In genomic region chr12:122858171-122858570, GRCh38 we compare ENCODE assay signal across 23 cellular contexts. TPM values are rescaled to one million over a fixed set of nuclear protein-coding genes. Genes with fewer than 3 reads are reported as not detected.
DNase-seq lines count a peak whose midpoint lies in the region; ATAC-seq and TF ChIP-seq lines count a peak whose summit lies in the region.
"Had no signal": no experiment of that assay in that cellular context is flagged by ENCODE, and none has a peak within 500 bp of the region (broad histone marks: within the 10 kb centered on the region; RNA-seq: fewer than 3 reads in every experiment).

No MANE protein-coding gene starts in this region.

- H3K4me3 ChIP-seq in SK-N-SH (ENCODE audit: low read depth in 2 of 2, low read length in 1 of 2) (no peak overlapping the region), dorsolateral prefrontal cortex (no peak overlapping the region), mucosa of descending colon (no peak overlapping the region), upper lobe of right lung (no peak overlapping the region), GM23248 (no peak overlapping the region)
- H3K4me3 ChIP-seq: BLaER1, SJCRH30 had no signal

- peaks cover 0 to 27% of the 10 kb centered on the region in 2 experiments; a peak in 1 of 4 replicates for H3K4me1 ChIP-seq in SK-N-SH (ENCODE audit: control insufficient read depth in 1 of 2, insufficient read depth in 2 of 2, low read depth in 1 of 2, low read length in 1 of 2)
- H3K4me1 ChIP-seq in mucosa of descending colon (ENCODE audit: low read depth) = peaks cover 11% of the 10 kb centered on the region
- H3K4me1 ChIP-seq in upper lobe of right lung = peaks cover 12% of the 10 kb centered on the region
- H3K4me1 ChIP-seq in GM23248 (ENCODE audit: insufficient read depth) = no peaks in the 10 kb centered on the region
- H3K4me1 ChIP-seq: SJCRH30 had no signal

- H3K36me3 ChIP-seq in SK-N-SH (replicated peaks in 1 of 2; ENCODE audit: control insufficient read depth in 1 of 2, insufficient read depth in 2 of 2, low read length in 1 of 2) = peaks cover 0 to 14% of the 10 kb centered on the region in 2 experiments
- H3K36me3 ChIP-seq in mucosa of descending colon (ENCODE audit: low read depth) = no peaks in the 10 kb centered on the region
- H3K36me3 ChIP-seq in upper lobe of right lung = peaks cover 21% of the 10 kb centered on the region
- no peaks in the 10 kb centered on the region for H3K36me3 ChIP-seq in GM23248 (ENCODE audit: low read depth)
- H3K36me3 ChIP-seq: SJCRH30 had no signal

- WGBS in SK-N-SH (ENCODE audit: low lambda C conversion rate) = no CpG with 5 or more reads among the region's 14 CpGs
- WGBS in GM23248 (ENCODE audit: low coverage in 1 of 2, low lambda C conversion rate in 2 of 2, missing lambda C conversion rate in 2 of 2), 2 experiments = 84 to 87% methylated on average over 9 to 14 of the region's 14 CpGs

- POLR2A ChIA-PET in SK-N-SH (lab: Yijun Ruan, JAX) = no interaction called here

- TF ChIP-seq EP300 in SK-N-SH (IDR thresholded peaks at IDR 0.05; ENCODE audit: borderline replicate concordance in 1 of 2, low read depth in 1 of 2, low read length in 1 of 2) = no peak

- H3K9me2 ChIP-seq in SK-N-SH = no peaks in the 10 kb centered on the region
- H3K9me2 ChIP-seq in GM23248 (ENCODE audit: insufficient read depth) = no peaks in the 10 kb centered on the region

- TF ChIP-seq CTCF in SK-N-SH (IDR thresholded peaks at IDR 0.05) (no peak), dorsolateral prefrontal cortex (IDR thresholded peaks at IDR 0.05 in 54 of 56, conservative IDR thresholded peaks at IDR 0.05 in 2 of 56; ENCODE audit: low read depth in 1 of 56, partially characterized antibody in 56 of 56) (no peak), mucosa of descending colon (IDR thresholded peaks at IDR 0.05) (no peak), upper lobe of right lung (IDR thresholded peaks at IDR 0.05) (no peak)

- intact Hi-C loops in dorsolateral prefrontal cortex (cut with DNase I) (loop anchor here in 1 of 2 donors (10.0 kb wide), 1 partner anchor 63 kb away; no protein-coding TSS in a partner anchor), mucosa of descending colon (cut with DNase I, micrococcal nuclease) (no loop called here), upper lobe of right lung (cut with DNase I) (no loop called here)

- H2AFZ ChIP-seq in SK-N-SH (ENCODE audit: low read depth) = no peak overlapping the region
- no peak overlapping the region for H2AFZ ChIP-seq in GM23248

- H3F3A ChIP-seq in SK-N-SH (replicated peaks; ENCODE audit: insufficient read depth) (no peaks in the 10 kb centered on the region), GM23248 (ENCODE audit: insufficient read depth) (no peaks in the 10 kb centered on the region)

- H3K9me3 ChIP-seq in SK-N-SH (no peaks in the 10 kb centered on the region), mucosa of descending colon (no peaks in the 10 kb centered on the region), upper lobe of right lung (no peaks in the 10 kb centered on the region), GM23248 (ENCODE audit: low read depth) (no peaks in the 10 kb centered on the region)
- H3K9me3 ChIP-seq: BLaER1, Caco-2, SJCRH30 had no signal

- in situ Hi-C loops in GM23248 (cut with MboI) = loop anchor here (5.0 to 25.0 kb wide), 2 partner anchors 94 to 379 kb away; partner anchors contain the start of genes MPHOSPH9 and MTRFR

- DNase-seq in SK-N-SH = peak; percentile 24
- no peak for DNase-seq in dorsolateral prefrontal cortex
- peak in 2 of 3 donors; percentile 46 to 54 for DNase-seq in mucosa of descending colon
- peak; percentile 81 for DNase-seq in upper lobe of right lung
- no peak for DNase-seq in GM23248
- DNase-seq in C1 segment of cervical spinal cord (lab: John Stamatoyannopoulos, UW) = no peak
- no peak for DNase-seq in SW 1271 (lab: John Stamatoyannopoulos, UW)
- DNase-seq: ACHN; Caco-2; CD4-positive, alpha-beta memory T cell; DMS 273 treated with DMSO at 0.1 percent for 48 hours; DMS79 treated with DMSO at 0.1 percent for 48 hours; H9; NCI-H1105; NCI-H146; NCI-H2029; NCI-H2227 treated with DMSO at 0.1 percent for 48 hours; NCI-H510A; SJCRH30 had no signal

- ATAC-seq in SK-N-SH treated with all-trans-retinoic acid at 6 μM for 48 hours (no peak), mucosa of descending colon (no peak), upper lobe of right lung (peak; percentile 49)
- ATAC-seq: Panc1 had no signal

- H4K20me1 ChIP-seq in SK-N-SH (ENCODE audit: insufficient read depth) (no peaks in the 10 kb centered on the region), GM23248 (ENCODE audit: insufficient read depth) (no peaks in the 10 kb centered on the region)

- TF ChIP-seq RAD21 in SK-N-SH (IDR thresholded peaks at IDR 0.05; ENCODE audit: low read length) = no peak

- H3K79me2 ChIP-seq in SK-N-SH (ENCODE audit: insufficient read depth) (no peaks in the 10 kb centered on the region), GM23248 (ENCODE audit: insufficient read depth) (no peaks in the 10 kb centered on the region)

- H3K9ac ChIP-seq in SK-N-SH (no peak overlapping the region), GM23248 (no peak overlapping the region)
- H3K9ac ChIP-seq: BLaER1 had no signal

- no peaks in the 10 kb centered on the region for H3K27me3 ChIP-seq in SK-N-SH (ENCODE audit: insufficient read depth)
- H3K27me3 ChIP-seq in dorsolateral prefrontal cortex = no peaks in the 10 kb centered on the region
- H3K27me3 ChIP-seq in upper lobe of right lung = no peaks in the 10 kb centered on the region
- H3K27me3 ChIP-seq in GM23248 (replicated peaks; ENCODE audit: insufficient read depth) = no peaks in the 10 kb centered on the region
- H3K27me3 ChIP-seq: BLaER1, SJCRH30 had no signal

- H3K4me2 ChIP-seq in SK-N-SH (no peak overlapping the region), GM23248 (ENCODE audit: unreplicated experiment) (no peak overlapping the region)
- H3K4me2 ChIP-seq: BLaER1 had no signal

- CTCF ChIA-PET in SK-N-SH (lab: Yijun Ruan, JAX) = interaction anchor here (1.2 to 8.0 kb wide), 7 partner anchors 11 to 93 kb away, joined by 4 to 148 read pairs (median 17); no protein-coding TSS in a partner anchor

- H3K27ac ChIP-seq in SK-N-SH (ENCODE audit: low read depth in 2 of 2, low read length in 1 of 2) (no peak overlapping the region; a peak in 1 of 4 replicates), dorsolateral prefrontal cortex (peak overlapping the region in 46 of 59 donors; percentile 10 to 99 (median 94)), upper lobe of right lung (no peak overlapping the region), GM23248 (no peak overlapping the region)
- H3K27ac ChIP-seq: 22Rv1, BLaER1, SJCRH30 had no signal

TF ChIP-seq in SK-N-SH, 30 proteins besides CTCF, POLR2A, EP300 and RAD21 (continues in another document):
- TF ChIP-seq SMC3 (IDR thresholded peaks at IDR 0.05; ENCODE audit: low read depth, low read length) (no peak), NRF1 (IDR thresholded peaks at IDR 0.05; ENCODE audit: low read depth, low read length) (no peak), RCOR1 (IDR thresholded peaks at IDR 0.05; ENCODE audit: low read length) (no peak), PBX3 (IDR thresholded peaks at IDR 0.05) (no peak), RXRA (IDR thresholded peaks at IDR 0.05; ENCODE audit: borderline replicate concordance, low read depth) (no peak), TEAD4 (IDR thresholded peaks at IDR 0.05; ENCODE audit: borderline replicate concordance, insufficient read depth) (no peak)

TF ChIP-seq in SK-N-SH treated with all-trans-retinoic acid at 6 μM for 48 hours, 23 proteins besides CTCF, POLR2A, EP300 and RAD21 (continues in another document):
- TF ChIP-seq SNAI2 (CRISPR knock-in tag; IDR thresholded peaks at IDR 0.05) (no peak), ZC3H10 (CRISPR knock-in tag; IDR thresholded peaks at IDR 0.05) (no peak), RARB (CRISPR knock-in tag; IDR thresholded peaks at IDR 0.05) (no peak), GLIS3 (CRISPR knock-in tag; IDR thresholded peaks at IDR 0.05) (no peak), ZNF565 (CRISPR knock-in tag; conservative IDR thresholded peaks at IDR 0.05; ENCODE audit: low read depth) (no peak), POU6F1 (CRISPR knock-in tag; IDR thresholded peaks at IDR 0.05; ENCODE audit: borderline replicate concordance, low read depth) (no peak)

RNA-seq across cellular contexts. Expression of gene HIP1R, which starts 22.9 kb away (rescaled TPM):
- polyA plus RNA-seq in SK-N-SH (2012; rRNA removed) = 20.6 and 21.1 TPM in 2 replicates
- polyA plus RNA-seq in SK-N-SH (2012; cell fraction: cytosol; rRNA removed) = 5.6 and 8.7 TPM in 2 replicates
- 122 and 128 TPM in 2 replicates for polyA plus RNA-seq in SK-N-SH (2012; cell fraction: nucleus; rRNA removed)
- 100 to 1,000 TPM in 104 of 120 experiments, 10 to 100 TPM in 16; 38.9 to 309 (median 147) TPM for total RNA-seq in dorsolateral prefrontal cortex
- 10 to 100 TPM; 37.8 to 76.5 (median 73.1) TPM for total RNA-seq in mucosa of descending colon
- 33.0 TPM for total RNA-seq in upper lobe of right lung
- total RNA-seq in GM23248 (2014; rRNA removed; shearing (Covaris generic)) = 16.3 and 16.4 TPM in 2 replicates
- 7.1 and 7.6 TPM in 2 replicates for polyA plus RNA-seq in GM23248 (2016; fragmentation: Nextera tagmentation; extraction: Ambion mirVana)

RNA-seq across cellular contexts. Expression of gene VPS37B, which starts 37.8 kb away (rescaled TPM):
- 20.9 and 41.1 TPM in 2 replicates for polyA plus RNA-seq in SK-N-SH (2012; rRNA removed)
- 28.4 and 30.0 TPM in 2 replicates for polyA plus RNA-seq in SK-N-SH (2012; cell fraction: cytosol; rRNA removed)
- 28.8 and 35.8 TPM in 2 replicates for polyA plus RNA-seq in SK-N-SH (2012; cell fraction: nucleus; rRNA removed)
- 10 to 100 TPM; 15.8 to 35.3 (median 22.0) TPM for total RNA-seq in dorsolateral prefrontal cortex
- 100 to 1,000 TPM in 1 of 3 donors, 10 to 100 TPM in 2; 50.7 to 108 (median 81.8) TPM for total RNA-seq in mucosa of descending colon
- total RNA-seq in upper lobe of right lung = 36.3 TPM
- total RNA-seq in GM23248 (2014; rRNA removed; shearing (Covaris generic)) = 26.1 and 31.3 TPM in 2 replicates
- polyA plus RNA-seq in GM23248 (2016; fragmentation: Nextera tagmentation; extraction: Ambion mirVana) = 19.1 and 19.9 TPM in 2 replicates

Comparison
In these comparisons a context has a peak if more than half of its experiments do, and no peak if none do; other contexts are left out.
1. DNase-seq: peak in SK-N-SH (single experiment), mucosa of descending colon (2 of 3) and upper lobe of right lung (single experiment); none in dorsolateral prefrontal cortex (0 of 10), GM23248 (single experiment), C1 segment of cervical spinal cord (0 of 14) and SW 1271 (0 of 2).
2. H3K27ac ChIP-seq: peak in dorsolateral prefrontal cortex (46 of 59); none in SK-N-SH (0 of 2), upper lobe of right lung (single experiment) and GM23248 (single experiment).